In the genomic region with DNA sequence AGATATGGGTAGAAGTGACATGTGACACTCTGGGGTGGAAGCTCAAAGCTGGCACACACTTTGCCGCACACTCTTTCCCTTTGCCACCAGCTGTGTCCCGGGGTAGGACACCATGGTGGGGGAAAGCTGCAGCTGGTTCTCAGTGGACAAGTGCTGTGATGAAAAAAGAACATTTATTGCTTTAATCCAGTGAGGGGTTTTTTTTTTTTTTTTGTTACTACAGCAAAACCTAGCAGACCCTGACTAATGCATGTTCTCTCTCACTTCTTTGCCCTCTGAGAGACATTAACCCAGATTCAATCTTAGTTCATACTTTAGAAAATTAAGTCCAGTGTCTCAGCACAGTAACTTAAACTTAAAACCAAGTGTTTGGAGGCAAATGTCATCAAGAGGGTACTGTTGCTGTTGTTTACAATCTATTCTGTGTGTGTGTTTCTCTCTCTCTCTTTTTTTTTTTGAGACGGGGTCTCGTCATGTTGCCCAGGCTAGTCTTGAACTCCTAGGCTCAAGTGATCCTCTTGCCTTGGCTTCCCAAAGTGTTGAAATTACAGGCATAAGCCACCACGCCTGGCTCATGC, we compare ENCODE assay signal across 25 cellular contexts.
"Had no signal": no experiment of that assay in that cellular context is flagged by ENCODE, and none has a peak within 500 bp of the region (broad histone marks: within the 10 kb centered on the region; RNA-seq: fewer than 3 reads in every experiment).

No MANE protein-coding gene starts in this region.

- H3K9me3 ChIP-seq: colonic mucosa, left lung, lower lobe of right lung, mucosa of descending colon had no signal

- H3K27ac ChIP-seq: colonic mucosa, epithelial cell of prostate, foreskin keratinocyte, gastroesophageal sphincter, heart right ventricle, left lung, lower lobe of right lung had no signal

- H3K27me3 ChIP-seq: colonic mucosa, left lung had no signal

- FAIRE-seq: endometrium, frontal cortex, islet of Langerhans, keratinocyte had no signal

- ATAC-seq: effector memory CD8-positive, alpha-beta T cell; esophagus mucosa; foreskin keratinocyte; gastroesophageal sphincter; heart right ventricle; left cardiac atrium; left lung; left ventricle myocardium superior; lower lobe of right lung; mucosa of descending colon; naive thymus-derived CD8-positive, alpha-beta T cell had no signal

- H3K4me3 ChIP-seq: colonic mucosa, gastroesophageal sphincter, heart right ventricle, left lung, lower lobe of right lung, mucosa of descending colon had no signal

- DNase-seq: colonic mucosa; cortex of kidney; effector CD8-positive, alpha-beta T cell; effector memory CD8-positive, alpha-beta T cell; endodermal cell; erythroblast; foreskin keratinocyte; glutamatergic neuron; heart right ventricle; hippocampal formation; left cardiac atrium; left lung; left ventricle myocardium superior; lower lobe of right lung; mesenchymal stem cell; mucosa of descending colon; naive B cell; naive thymus-derived CD8-positive, alpha-beta T cell had no signal

- H3K36me3 ChIP-seq: colonic mucosa, gastroesophageal sphincter, heart right ventricle, left lung, lower lobe of right lung had no signal

- H3K4me1 ChIP-seq: colonic mucosa, foreskin keratinocyte, gastroesophageal sphincter, heart right ventricle, left lung had no signal
